1 cellular context compared by ENCODE assay signal in genomic region chr12:130839770-130840355, GRCh38.
TF ChIP-seq lines count a peak whose summit lies in the region.

No MANE protein-coding gene starts in this region.

TF ChIP-seq in K562, 482 proteins besides CTCF, POLR2A, EP300 and RAD21 (continued from another document and continues in another):
- TF ChIP-seq ZBTB40 (IDR thresholded peaks at IDR 0.05): peak; percentile 51; the same call in 1 of the 2 replicates
- TF ChIP-seq ZBTB40 (CRISPR knock-in tag; IDR thresholded peaks at IDR 0.05): no peak
- TF ChIP-seq DLX4 (CRISPR knock-in tag; IDR thresholded peaks at IDR 0.05): no peak
- peak; percentile 57 for TF ChIP-seq MEIS2 (IDR thresholded peaks at IDR 0.05; ENCODE audit: partially characterized antibody)
- no peak for TF ChIP-seq RBM15 (IDR thresholded peaks at IDR 0.05; ENCODE audit: insufficient read depth, low read length)
- TF ChIP-seq ZNF395 (CRISPR knock-in tag; IDR thresholded peaks at IDR 0.05): no peak
- TF ChIP-seq ILF3 (IDR thresholded peaks at IDR 0.05; ENCODE audit: borderline replicate concordance): no peak
- no peak for TF ChIP-seq KLF10 (CRISPR knock-in tag; IDR thresholded peaks at IDR 0.05)
- no peak for TF ChIP-seq KLF6 (CRISPR knock-in tag; IDR thresholded peaks at IDR 0.05; ENCODE audit: borderline replicate concordance)
- TF ChIP-seq RNF219 (CRISPR knock-in tag; IDR thresholded peaks at IDR 0.05): no peak
- TF ChIP-seq FIP1L1 (IDR thresholded peaks at IDR 0.05; ENCODE audit: low read depth, low read length, poor library complexity, severe bottlenecking): no peak
- TF ChIP-seq ZNF707 (CRISPR knock-in tag; conservative IDR thresholded peaks at IDR 0.05): no peak
- 0 out of 2 replicates have a peak, but pooled peaks have one; percentile 47 for TF ChIP-seq ARID2 (IDR thresholded peaks at IDR 0.05)
- TF ChIP-seq MITF (IDR thresholded peaks at IDR 0.05): no peak
- 0 out of 2 replicates have a peak, but pooled peaks have one; percentile 53 for TF ChIP-seq LARP7 (IDR thresholded peaks at IDR 0.05)
- TF ChIP-seq HOXB6 (CRISPR knock-in tag; IDR thresholded peaks at IDR 0.05; ENCODE audit: borderline replicate concordance): no peak
- no peak for TF ChIP-seq BHLHE40 (IDR thresholded peaks at IDR 0.05; ENCODE audit: low read length)
- TF ChIP-seq SAP30 (IDR thresholded peaks at IDR 0.05; ENCODE audit: borderline replicate concordance, insufficient read depth, low read depth, low read length, poor library complexity, severe bottlenecking): no peak
- no peak for TF ChIP-seq L3MBTL2 (IDR thresholded peaks at IDR 0.05)
- TF ChIP-seq PHTF2 (CRISPR knock-in tag; IDR thresholded peaks at IDR 0.05): no peak
- TF ChIP-seq BACH1 (tag; IDR thresholded peaks at IDR 0.05): no peak
- TF ChIP-seq ZFP91 (CRISPR knock-in tag; IDR thresholded peaks at IDR 0.05): no peak
- peak in 1 of 2 experiments; percentile 4 for TF ChIP-seq AFF1 (IDR thresholded peaks at IDR 0.05; ENCODE audit: low read depth in 1 of 2, partially characterized antibody in 2 of 2)
- TF ChIP-seq NFIC (IDR thresholded peaks at IDR 0.05): no peak
- no peak for TF ChIP-seq POLR2B (IDR thresholded peaks at IDR 0.05; ENCODE audit: low read depth, partially characterized antibody)
- TF ChIP-seq ETV1 (tag; conservative IDR thresholded peaks at IDR 0.05; ENCODE audit: low read depth): no peak
- no peak for TF ChIP-seq MAFG (tag; conservative IDR thresholded peaks at IDR 0.05)
- no peak for TF ChIP-seq CEBPZ (IDR thresholded peaks at IDR 0.05; ENCODE audit: borderline replicate concordance, low read depth, low read length)
- no peak for TF ChIP-seq HIVEP1 (CRISPR knock-in tag; IDR thresholded peaks at IDR 0.05)
- TF ChIP-seq ZNF3 (CRISPR knock-in tag; IDR thresholded peaks at IDR 0.05): no peak
- no peak for TF ChIP-seq RB1 (IDR thresholded peaks at IDR 0.05; ENCODE audit: low read depth)
- TF ChIP-seq ZSCAN29 (IDR thresholded peaks at IDR 0.05): no peak
